8 cellular contexts compared by ENCODE assay signal in the genomic region with DNA sequence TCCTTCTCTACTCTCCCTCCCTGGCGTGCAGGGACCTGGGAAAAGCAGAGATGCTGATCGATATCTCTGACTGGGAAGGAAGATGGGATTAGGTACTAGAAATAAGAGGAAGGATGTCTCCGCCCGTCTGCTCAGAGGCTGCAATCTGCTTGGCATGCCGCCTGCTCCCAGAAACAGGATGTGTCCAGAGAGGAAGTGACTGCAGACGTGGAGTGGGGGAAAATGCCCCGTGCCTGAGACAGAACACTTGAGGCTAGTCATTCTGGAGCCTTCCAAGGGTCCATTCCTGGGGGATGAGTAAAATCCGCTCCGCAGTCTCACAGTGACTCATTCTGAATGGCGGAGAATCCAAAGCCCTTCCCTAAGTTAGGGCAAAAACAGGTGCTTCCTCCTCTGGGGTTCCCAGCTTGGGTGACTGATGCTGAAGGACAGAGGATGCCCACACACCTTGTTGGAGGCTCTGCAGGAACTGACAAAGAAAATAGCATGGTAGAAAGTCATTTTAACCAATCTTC. TPM values are rescaled to one million over a fixed set of nuclear protein-coding genes. Genes with fewer than 3 reads are reported as not detected.
DNase-seq lines count a peak whose midpoint lies in the region; ATAC-seq, FAIRE-seq and TF ChIP-seq lines count a peak whose summit lies in the region.

No MANE protein-coding gene starts in this region.

- FAIRE-seq in D721Med (lab: Jason Lieb, UNC), result no peak

- no peak for TF ChIP-seq POLR2A in tibial nerve (IDR thresholded peaks at IDR 0.05)

- in situ Hi-C loops in Caki2 (cut with HindIII; ENCODE audit: low pct_unique_long_range_greater_than_20kb, low sequenced_read_pairs), result no loop called here

- H3K27ac ChIP-seq in tibial nerve, result peak overlapping the region in 3 of 4 donors; percentile 41 to 67 (median 67)

- ATAC-seq in GM21529 (IDR thresholded peaks at IDR 0.05; ENCODE audit: unreplicated experiment), result no peak

- H3K4me1 ChIP-seq in tibial nerve, result peaks cover 0 to 27% (median 10%) of the 10 kb centered on the region in 4 donors

- WGBS in tibial nerve, 2 donors, result 24 to 25% methylated on average over 10 of the region's 10 CpGs

- no peaks in the 10 kb centered on the region for H3K27me3 ChIP-seq in tibial nerve

- H3K36me3 ChIP-seq in tibial nerve, result no peaks in the 10 kb centered on the region

- TF ChIP-seq EP300 in tibial nerve (IDR thresholded peaks at IDR 0.05), result peak in 1 of 2 donors; percentile 75

- TF ChIP-seq CTCF in cardiac fibroblast (IDR thresholded peaks at IDR 0.05; ENCODE audit: low read depth, low read length) (no peak), tibial nerve (IDR thresholded peaks at IDR 0.05) (no peak), D721Med (IDR thresholded peaks at IDR 0.05; ENCODE audit: insufficient read depth, missing control alignments) (no peak)

- H3K9me3 ChIP-seq in tibial nerve, result no peaks in the 10 kb centered on the region

- H3K4me3 ChIP-seq in cardiac fibroblast (replicated peaks in 1 of 2; ENCODE audit: low read depth in 2 of 2, low read length in 2 of 2) (no peak overlapping the region), tibial nerve (no peak overlapping the region)

- peak; percentile 80 for DNase-seq in Caki2 (ENCODE audit: low read depth)
- DNase-seq in NCI-H2029 treated with DMSO at 0.1 percent for 48 hours (lab: John Stamatoyannopoulos, UW), result peak; percentile 60
- DNase-seq in cardiac fibroblast (ENCODE audit: low read depth in 2 of 2), result peak; percentile 97 to 100
- peak; percentile 39 for DNase-seq in left kidney (ENCODE audit: low read depth, low spot score)
- DNase-seq in tibial nerve (ENCODE audit: low spot score in 2 of 2), result peak; percentile 62 to 81
- DNase-seq in D721Med (ENCODE audit: insufficient read length, low spot score), result no peak
- no peak for DNase-seq in inferior parietal cortex (ENCODE audit: extremely low spot score)

RNA-seq across cellular contexts. Expression of gene SMURF2, which starts 45.0 kb away (rescaled TPM):
- total RNA-seq in Caki2 (2014; rRNA removed; shearing (Covaris generic); ENCODE audit: low replicate concordance), result 24.6 and 38.6 TPM in 2 replicates
- 10 to 100 TPM; 18.2 to 28.0 (median 21.3) TPM for total RNA-seq in tibial nerve

Comparison
In these comparisons a context has a peak if more than half of its experiments do, and no peak if none do; other contexts are left out.
1. DNase-seq: peak in Caki2 (single experiment), NCI-H2029 treated with DMSO at 0.1 percent for 48 hours (single experiment), cardiac fibroblast (2 of 2), left kidney (single experiment) and tibial nerve (2 of 2); none in D721Med (single experiment) and inferior parietal cortex (single experiment).